10 cellular contexts compared by ENCODE assay signal in the genomic region with DNA sequence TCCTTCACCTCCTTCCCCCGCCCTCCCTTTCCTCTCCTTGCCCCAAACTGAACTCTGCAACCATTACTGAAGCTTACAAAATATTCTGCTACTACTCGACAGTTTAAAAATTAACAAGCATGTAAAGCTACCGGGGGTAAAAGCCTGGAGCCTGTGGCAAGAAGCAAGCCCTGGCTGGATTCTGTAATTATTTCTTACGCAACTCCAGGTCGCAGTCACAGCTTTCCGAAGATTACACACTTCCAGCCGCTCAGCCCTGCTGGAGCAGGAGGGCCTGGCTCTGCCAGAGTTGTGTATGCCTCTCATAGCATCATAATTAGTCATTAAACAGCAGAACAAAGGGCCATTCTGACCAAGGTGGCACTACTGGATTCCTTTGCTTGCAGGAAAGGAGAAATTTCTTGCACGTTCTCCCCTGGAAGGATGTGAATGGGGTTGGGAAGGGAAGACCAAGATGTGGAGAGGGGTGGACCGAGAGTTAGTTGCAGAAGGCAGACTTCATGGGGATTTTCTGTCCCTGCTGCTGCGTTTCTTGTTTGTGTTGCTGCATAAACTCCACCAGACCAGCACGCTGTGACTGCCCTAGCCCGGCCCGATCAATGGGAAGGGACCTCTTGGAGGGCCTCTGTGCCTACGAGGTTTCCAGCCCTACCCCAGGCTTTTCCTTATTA. TPM values are rescaled to one million over a fixed set of nuclear protein-coding genes. Genes with fewer than 3 reads are reported as not detected.
DNase-seq lines count a peak whose midpoint lies in the region; ATAC-seq, FAIRE-seq and TF ChIP-seq lines count a peak whose summit lies in the region.
"Had no signal": no experiment of that assay in that cellular context is flagged by ENCODE, and none has a peak within 500 bp of the region (broad histone marks: within the 10 kb centered on the region; RNA-seq: fewer than 3 reads in every experiment).

No MANE protein-coding gene starts in this region.

- H3K4me1 Mint-ChIP-seq in stimulated activated effector memory CD8-positive, alpha-beta T cell treated with anti-CD3 and anti-CD28 coated beads, Interleukin-12 subunit alpha, Interleukin-12 subunit beta, amount 100 ng/mL, for 72 hours, result no peaks in the 10 kb centered on the region

- BruUV-seq in K562 (replicated peaks; lab: Mats Ljungman, UMichigan) (no TSS peak), HepG2 (replicated peaks; lab: Mats Ljungman, UMichigan) (TSS peak; percentile 83)

- H3K4me3 ChIP-seq in A549 (no peak overlapping the region), HUES6 (ENCODE audit: low read depth, low read length) (no peak overlapping the region), K562 (no peak overlapping the region), HepG2 (replicated peaks in 1 of 3; ENCODE audit: insufficient read depth in 1 of 3, low read depth in 2 of 3, low read length in 3 of 3) (peak overlapping the region; percentile 20 to 65 (median 31))

- POLR2A ChIA-PET in A549 (lab: Yijun Ruan, JAX) (interaction anchor here (1.3 to 1.9 kb wide), 3 partner anchors 10 to 23 kb away, joined by 8 to 10 read pairs (median 8); a partner anchor contains a TSS), K562 (lab: Yijun Ruan, JAX) (no interaction called here), HepG2 (lab: Yijun Ruan, JAX) (interaction anchor here (0.7 to 7.3 kb wide), 20 partner anchors 9 to 499 kb away, joined by 3 to 284 read pairs (median 8); a partner anchor contains a TSS)

- H3K27me3 ChIP-seq in HUES6 (ENCODE audit: control insufficient read depth, insufficient read depth, low read length), result no peaks in the 10 kb centered on the region
- peaks cover 0 to 5% of the 10 kb centered on the region in 2 experiments; a peak in 2 of 5 replicates for H3K27me3 ChIP-seq in K562 (ENCODE audit: control insufficient read depth in 2 of 2, insufficient read depth in 2 of 2, low read length in 2 of 2)
- H3K27me3 ChIP-seq in HepG2 (ENCODE audit: control insufficient read depth in 1 of 2, insufficient read depth in 2 of 2, low read length in 2 of 2), result peaks cover 0 to 10% of the 10 kb centered on the region in 2 experiments; a peak in 1 of 5 replicates

- TF ChIP-seq CTCF in A549 (IDR thresholded peaks at IDR 0.05) (no peak), K562 (IDR thresholded peaks at IDR 0.05 in 2 of 3, conservative IDR thresholded peaks at IDR 0.05 in 1 of 3; ENCODE audit: insufficient read depth in 2 of 3, low read depth in 1 of 3, low read length in 3 of 3) (no peak), HepG2 (CRISPR knock-in tag; IDR thresholded peaks at IDR 0.05) (peak; percentile 41)

- TF ChIP-seq POLR2A in A549 (IDR thresholded peaks at IDR 0.05; ENCODE audit: low read length) (no peak), K562 (conservative IDR thresholded peaks at IDR 0.05) (no peak), HepG2 (IDR thresholded peaks at IDR 0.05; ENCODE audit: insufficient read depth in 1 of 2, low read depth in 2 of 2, low read length in 2 of 2) (peak in 1 of 2 experiments; percentile 52; a peak in 3 of 4 replicates)

- FAIRE-seq in A549 (lab: Jason Lieb, UNC), result no peak
- FAIRE-seq in K562 (lab: Jason Lieb, UNC), result no peak
- peak; percentile 95 for FAIRE-seq in HepG2 (lab: Jason Lieb, UNC)

- H3K36me3 ChIP-seq in HUES6 (ENCODE audit: control insufficient read depth, insufficient read depth, low read length) (no peaks in the 10 kb centered on the region), K562 (ENCODE audit: control insufficient read depth, insufficient read depth, low read length) (no peaks in the 10 kb centered on the region), HepG2 (replicated peaks in 1 of 2; ENCODE audit: control insufficient read depth in 1 of 2, insufficient read depth in 2 of 2, low read length in 2 of 2) (no peaks in the 10 kb centered on the region)

- TF ChIP-seq EP300 in A549 (IDR thresholded peaks at IDR 0.05) (peak; percentile 74 to 76; a peak in 3 of 5 replicates), K562 (IDR thresholded peaks at IDR 0.05; ENCODE audit: low read length) (no peak), HepG2 (IDR thresholded peaks at IDR 0.05; ENCODE audit: low read depth in 2 of 2, low read length in 2 of 2) (peak; percentile 89 to 93), HepG2 (CRISPR knock-in tag; IDR thresholded peaks at IDR 0.05; ENCODE audit: borderline replicate concordance) (peak; percentile 87)

- H3K27ac ChIP-seq in A549 (peak overlapping the region; percentile 73 to 85), HUES6 (ENCODE audit: low read depth, low read length) (no peak overlapping the region; the same call in 1 of the 2 replicates), K562 (ENCODE audit: extremely low read depth, low read depth, low read length) (no peak overlapping the region), HepG2 (ENCODE audit: extremely low read length, insufficient read depth, low read length) (peak overlapping the region; percentile 73)
- H3K27ac ChIP-seq: C4-2B had no signal

- H4K20me1 ChIP-seq in K562 (replicated peaks; ENCODE audit: control insufficient read depth, insufficient read depth, low read length) (no peaks in the 10 kb centered on the region), HepG2 (ENCODE audit: insufficient read depth, low read length) (no peaks in the 10 kb centered on the region)

- ATAC-seq in A549, result peak; percentile 89 to 95
- no peak for ATAC-seq in K562
- peak; percentile 93 for ATAC-seq in HepG2
- ATAC-seq in stimulated activated effector memory CD8-positive, alpha-beta T cell treated with anti-CD3 and anti-CD28 coated beads, Interleukin-12 subunit alpha, Interleukin-12 subunit beta, amount 100 ng/mL, for 72 hours, result no peak
- no peak for ATAC-seq in HG03469 (IDR thresholded peaks at IDR 0.05; ENCODE audit: unreplicated experiment)
- ATAC-seq in GM21619 (IDR thresholded peaks at IDR 0.05; ENCODE audit: unreplicated experiment), result no peak

- no peaks in the 10 kb centered on the region for H3K9me1 ChIP-seq in K562 (ENCODE audit: control insufficient read depth, insufficient read depth, low read length)

- no peak overlapping the region for H3K4me3 Mint-ChIP-seq in stimulated activated effector memory CD8-positive, alpha-beta T cell treated with anti-CD3 and anti-CD28 coated beads, Interleukin-12 subunit alpha, Interleukin-12 subunit beta, amount 100 ng/mL, for 72 hours

- H3K4me2 ChIP-seq in A549, result peak overlapping the region; percentile 81
- no peak overlapping the region for H3K4me2 ChIP-seq in K562 (ENCODE audit: insufficient read depth, low read length)
- peak overlapping the region; percentile 88 for H3K4me2 ChIP-seq in HepG2 (ENCODE audit: low read depth, low read length)

- WGBS in A549 (ENCODE audit: missing lambda C conversion rate), result 7% methylated on average over 14 of the region's 14 CpGs
- WGBS in K562 (ENCODE audit: insufficient coverage, low coverage, missing lambda C conversion rate), result 2% methylated on average over 14 of the region's 14 CpGs
- WGBS in HepG2 (ENCODE audit: low lambda C conversion rate), result under 1% methylated on average over 14 of the region's 14 CpGs

- H2AFZ ChIP-seq in K562 (ENCODE audit: low read depth, low read length) (no peak overlapping the region), HepG2 (ENCODE audit: low read length) (peak overlapping the region; percentile 43)

- peak overlapping the region; percentile 11 for H3K9ac ChIP-seq in HUES6 (ENCODE audit: low read length)
- no peak overlapping the region for H3K9ac ChIP-seq in K562 (ENCODE audit: insufficient read depth in 1 of 2, low read depth in 2 of 2, low read length in 2 of 2)
- H3K9ac ChIP-seq in HepG2 (ENCODE audit: insufficient read depth, low read depth, low read length), result peak overlapping the region; percentile 61

- intact Hi-C loops in K562 (cut with micrococcal nuclease), result no loop called here
- intact Hi-C loops in HepG2 (cut with micrococcal nuclease; ENCODE audit: unreplicated experiment), result loop anchor here (1.0 kb wide), 8 partner anchors 10 to 613 kb away; no protein-coding TSS in a partner anchor

- DNase-seq in A549 (ENCODE audit: low read depth in 1 of 2, low spot score in 1 of 2) (peak in 1 of 2 experiments; percentile 77), K562 (ENCODE audit: extremely low read depth in 1 of 4, low spot score in 3 of 4) (no peak), HepG2 (ENCODE audit: low spot score) (peak; percentile 98)
- DNase-seq in activated T-cell treated with anti-CD3 and anti-CD28 coated beads, Interleukin-2, amount 50 U/mL, for 48 hours, result no peak
- DNase-seq in stimulated activated effector memory CD8-positive, alpha-beta T cell treated with anti-CD3 and anti-CD28 coated beads, Interleukin-12 subunit alpha, Interleukin-12 subunit beta, amount 100 ng/mL, for 72 hours (ENCODE audit: low spot score in 2 of 2), result no peak
- DNase-seq: NCI-H2107 had no signal

- CTCF ChIA-PET in A549 (lab: Yijun Ruan, JAX) (interaction anchor here (0.6 to 2.8 kb wide), 27 partner anchors 10 to 1016 kb away, joined by 3 to 32 read pairs (median 4); a partner anchor contains a TSS), K562 (lab: Yijun Ruan, JAX; ENCODE audit: low intra/inter-chr PET ratio) (no interaction called here), HepG2 (lab: Yijun Ruan, JAX; ENCODE audit: low intra/inter-chr PET ratio, low total read pairs) (interaction anchor here (1.0 to 2.8 kb wide), 8 partner anchors 20 to 614 kb away, joined by 3 to 33 read pairs (median 12); a partner anchor contains a TSS)

- H3K4me1 ChIP-seq in A549, result peaks cover 31% of the 10 kb centered on the region
- peaks cover 20% of the 10 kb centered on the region for H3K4me1 ChIP-seq in HUES6 (ENCODE audit: control insufficient read depth, insufficient read depth, low read length)
- no peaks in the 10 kb centered on the region for H3K4me1 ChIP-seq in K562 (replicated peaks in 1 of 2; ENCODE audit: control insufficient read depth in 2 of 2, insufficient read depth in 2 of 2, low read length in 2 of 2)
- peaks cover 48% of the 10 kb centered on the region for H3K4me1 ChIP-seq in HepG2 (ENCODE audit: insufficient read depth, low read length)

- in situ Hi-C loops in K562 (cut with MboI), result no loop called here
- in situ Hi-C loops in HepG2 (cut with HindIII; ENCODE audit: extremely low pct_ligation_motif_present, low pct_unique_long_range_greater_than_20kb), result loop anchor here (5.0 kb wide), 1 partner anchor 423 kb away; no protein-coding TSS in a partner anchor

- no peak overlapping the region for H3K27ac Mint-ChIP-seq in stimulated activated effector memory CD8-positive, alpha-beta T cell treated with anti-CD3 and anti-CD28 coated beads, Interleukin-12 subunit alpha, Interleukin-12 subunit beta, amount 100 ng/mL, for 72 hours

- H3K9me3 ChIP-seq in A549 (0 out of 3 replicates have a peak, but pooled peaks cover 3% of the 10 kb centered on the region), HUES6 (ENCODE audit: control insufficient read depth, insufficient read depth, low read depth, low read length) (peaks cover 8% of the 10 kb centered on the region; the same call in 1 of the 2 replicates), K562 (replicated peaks; ENCODE audit: control insufficient read depth, insufficient read depth, low read depth, low read length) (no peaks in the 10 kb centered on the region), HepG2 (ENCODE audit: low read length) (peaks cover 4% of the 10 kb centered on the region; the same call in 1 of the 2 replicates)

- TF ChIP-seq RAD21 in A549 (conservative IDR thresholded peaks at IDR 0.05 in 1 of 2, IDR thresholded peaks at IDR 0.05 in 1 of 2) (peak; percentile 5 to 55; a peak in 3 of 5 replicates), K562 (CRISPR knock-in tag; conservative IDR thresholded peaks at IDR 0.05 in 1 of 2, IDR thresholded peaks at IDR 0.05 in 1 of 2) (no peak), HepG2 (CRISPR knock-in tag; IDR thresholded peaks at IDR 0.05) (peak; percentile 52; the same call in 1 of the 2 replicates)

- H3K9me3 Mint-ChIP-seq in stimulated activated effector memory CD8-positive, alpha-beta T cell treated with anti-CD3 and anti-CD28 coated beads, Interleukin-12 subunit alpha, Interleukin-12 subunit beta, amount 100 ng/mL, for 72 hours, result peaks cover under 1% of the 10 kb centered on the region

- H3K79me2 ChIP-seq in K562 (ENCODE audit: control insufficient read depth, insufficient read depth, low read length) (no peaks in the 10 kb centered on the region), HepG2 (ENCODE audit: insufficient read depth, low read length) (no peaks in the 10 kb centered on the region)

- H3K36me3 Mint-ChIP-seq in stimulated activated effector memory CD8-positive, alpha-beta T cell treated with anti-CD3 and anti-CD28 coated beads, Interleukin-12 subunit alpha, Interleukin-12 subunit beta, amount 100 ng/mL, for 72 hours, result no peaks in the 10 kb centered on the region

RNA-seq across cellular contexts. Expression of a gene that starts 23.6 kb away (rescaled TPM):
- polyA plus RNA-seq in A549 (2011; rRNA removed) (2.1 and 3.5 TPM in 2 replicates), A549 (2017; fragmentation: RNase III; extraction: RNeasy Plus Mini Kit Qiagen cat#74134 plus additional on column Dnase treatment) (3.1 to 3.6 TPM (median 3.6 TPM) in 3 replicates), K562 (2011; rRNA removed) (not detected in 2 replicates), K562 (2014; fragmentation: Illumina TruSeq; extraction: Trizol) (not detected in 2 replicates), K562 (2014; fragmentation: Nextera tagmentation; extraction: Ambion mirVana) (not detected), K562 (2014; rRNA removed) (not detected in 2 replicates), HepG2 (2011; rRNA removed) (25.3 and 35.2 TPM in 2 replicates)
- polyA plus RNA-seq in A549 (2012; cell fraction: cytosol; rRNA removed), result 0.49 and 0.98 TPM in 2 replicates
- 0.77 and 0.79 TPM in 2 replicates for polyA plus RNA-seq in A549 (2012; cell fraction: nucleus; rRNA removed)
- polyA minus RNA-seq in A549 (2011; rRNA and poly(A)+ RNA removed), result 1.5 and 1.8 TPM in 2 replicates
- total RNA-seq in K562 (2011; cell fraction: chromatin; rRNA removed; ENCODE audit: low replicate concordance), result not detected in 2 replicates
- total RNA-seq in K562 (2011; cell fraction: nucleolus; rRNA removed), result not detected in 2 replicates
- total RNA-seq in K562 (2011; cell fraction: nucleoplasm; rRNA removed), result not detected in 2 replicates
- total RNA-seq in K562 (2014; rRNA removed) (not detected in 2 replicates), K562 (2014; rRNA removed; fragmentation: Illumina TruSeq; extraction: Trizol) (not detected in 2 replicates), K562 (2015; rRNA removed; fragmentation: Illumina TruSeq; extraction: Trizol) (not detected in 2 replicates), K562 (2021) (not detected in 2 replicates), HepG2 (2016; rRNA removed; fragmentation: Illumina TruSeq; extraction: Trizol) (39.2 and 39.8 TPM in 2 replicates)
- not detected in 2 replicates for polyA plus RNA-seq in K562 (2011; cell fraction: cytosol; rRNA removed)
- polyA plus RNA-seq in K562 (2011; cell fraction: nucleus; rRNA removed), result not detected in 2 replicates
- polyA plus RNA-seq in K562 (2012), result not detected in 2 replicates
- polyA minus RNA-seq in K562 (2011; rRNA and poly(A)+ RNA removed), result not detected in 2 replicates
- polyA minus RNA-seq in K562 (2011; cell fraction: cytosol; rRNA and poly(A)+ RNA removed), result 1.8 TPM in 1 of 2 replicates, not detected in the other
- polyA minus RNA-seq in K562 (2011; cell fraction: nucleus; rRNA and poly(A)+ RNA removed), result 0.13 TPM in 1 of 2 replicates, not detected in the other
- 15.7 and 16.9 TPM in 2 replicates for total RNA-seq in HepG2 (2016; cell fraction: cytosol; rRNA removed; fragmentation: Illumina TruSeq; extraction: Trizol; ENCODE audit: low read depth)
- total RNA-seq in HepG2 (2016; cell fraction: insoluble cytoplasmic fraction; rRNA removed; fragmentation: Illumina TruSeq; extraction: Trizol), result 33.8 and 40.6 TPM in 2 replicates
- total RNA-seq in HepG2 (2016; cell fraction: membrane; rRNA removed; fragmentation: Illumina TruSeq; extraction: Trizol), result 48.5 and 52.3 TPM in 2 replicates
- 33.3 and 37.9 TPM in 2 replicates for total RNA-seq in HepG2 (2016; cell fraction: nucleus; rRNA removed; fragmentation: Illumina TruSeq; extraction: Trizol)
- 23.3 and 28.0 TPM in 2 replicates for polyA plus RNA-seq in HepG2 (2011; cell fraction: cytosol; rRNA removed)
- polyA plus RNA-seq in HepG2 (2011; cell fraction: nucleus; rRNA removed), result 24.4 and 38.2 TPM in 2 replicates
- polyA plus RNA-seq in HepG2 (2012), result 29.4 and 33.5 TPM in 2 replicates
- polyA plus RNA-seq in HepG2 (2016; cell fraction: cytosol; fragmentation: Illumina TruSeq; extraction: Trizol; ENCODE audit: low read depth), result 14.0 and 20.5 TPM in 2 replicates
- polyA plus RNA-seq in HepG2 (2016; cell fraction: insoluble cytoplasmic fraction; fragmentation: Illumina TruSeq; extraction: Trizol; ENCODE audit: low read depth), result 80.2 and 86.7 TPM in 2 replicates
- 44.4 and 57.9 TPM in 2 replicates for polyA plus RNA-seq in HepG2 (2016; cell fraction: membrane; fragmentation: Illumina TruSeq; extraction: Trizol; ENCODE audit: low read depth)
- 69.2 and 74.9 TPM in 2 replicates for polyA plus RNA-seq in HepG2 (2016; cell fraction: nucleus; fragmentation: Illumina TruSeq; extraction: Trizol; ENCODE audit: insufficient read depth, low read depth)
- polyA minus RNA-seq in HepG2 (2011; rRNA and poly(A)+ RNA removed; ENCODE audit: low replicate concordance), result 8.1 and 73.3 TPM in 2 replicates
- polyA minus RNA-seq in HepG2 (2011; cell fraction: cytosol; rRNA and poly(A)+ RNA removed), result 46.4 and 59.0 TPM in 2 replicates
- 48.1 and 66.8 TPM in 2 replicates for polyA minus RNA-seq in HepG2 (2011; cell fraction: nucleus; rRNA and poly(A)+ RNA removed)

RNA-seq across cellular contexts. Expression of a gene that starts 53.9 kb away (rescaled TPM):
- polyA plus RNA-seq in A549 (2011; rRNA removed), result 6.6 and 8.3 TPM in 2 replicates
- polyA plus RNA-seq in A549 (2012; cell fraction: cytosol; rRNA removed), result 10.3 and 14.6 TPM in 2 replicates
- polyA plus RNA-seq in A549 (2012; cell fraction: nucleus; rRNA removed), result 7.1 and 10.1 TPM in 2 replicates
- 12.3 to 12.4 TPM (median 12.3 TPM) in 3 replicates for polyA plus RNA-seq in A549 (2017; fragmentation: RNase III; extraction: RNeasy Plus Mini Kit Qiagen cat#74134 plus additional on column Dnase treatment)
- polyA minus RNA-seq in A549 (2011; rRNA and poly(A)+ RNA removed), result 5.3 and 6.5 TPM in 2 replicates
- not detected in 2 replicates for total RNA-seq in K562 (2011; cell fraction: chromatin; rRNA removed; ENCODE audit: low replicate concordance)
- total RNA-seq in K562 (2011; cell fraction: nucleolus; rRNA removed), result not detected in 2 replicates
- total RNA-seq in K562 (2011; cell fraction: nucleoplasm; rRNA removed), result not detected in 2 replicates
- total RNA-seq in K562 (2014; rRNA removed), result not detected in 2 replicates
- not detected in 2 replicates for total RNA-seq in K562 (2014; rRNA removed; fragmentation: Illumina TruSeq; extraction: Trizol)
- total RNA-seq in K562 (2015; rRNA removed; fragmentation: Illumina TruSeq; extraction: Trizol), result not detected in 2 replicates
- not detected in 2 replicates for total RNA-seq in K562 (2021)
- not detected in 2 replicates for polyA plus RNA-seq in K562 (2011; rRNA removed)
- polyA plus RNA-seq in K562 (2011; cell fraction: cytosol; rRNA removed), result not detected in 2 replicates
- polyA plus RNA-seq in K562 (2011; cell fraction: nucleus; rRNA removed), result not detected in 2 replicates
- not detected in 2 replicates for polyA plus RNA-seq in K562 (2012)
- polyA plus RNA-seq in K562 (2014; fragmentation: Illumina TruSeq; extraction: Trizol), result not detected in 2 replicates
- not detected for polyA plus RNA-seq in K562 (2014; fragmentation: Nextera tagmentation; extraction: Ambion mirVana)
- polyA plus RNA-seq in K562 (2014; rRNA removed), result not detected in 2 replicates
- polyA minus RNA-seq in K562 (2011; rRNA and poly(A)+ RNA removed), result not detected in 2 replicates
- polyA minus RNA-seq in K562 (2011; cell fraction: cytosol; rRNA and poly(A)+ RNA removed), result not detected in 2 replicates
- polyA minus RNA-seq in K562 (2011; cell fraction: nucleus; rRNA and poly(A)+ RNA removed), result not detected in 2 replicates
- not detected in 2 replicates for total RNA-seq in HepG2 (2016; rRNA removed; fragmentation: Illumina TruSeq; extraction: Trizol)
- not detected in 2 replicates for total RNA-seq in HepG2 (2016; cell fraction: cytosol; rRNA removed; fragmentation: Illumina TruSeq; extraction: Trizol; ENCODE audit: low read depth)
- total RNA-seq in HepG2 (2016; cell fraction: insoluble cytoplasmic fraction; rRNA removed; fragmentation: Illumina TruSeq; extraction: Trizol), result not detected in 2 replicates
- total RNA-seq in HepG2 (2016; cell fraction: membrane; rRNA removed; fragmentation: Illumina TruSeq; extraction: Trizol), result not detected in 2 replicates
- not detected in 2 replicates for total RNA-seq in HepG2 (2016; cell fraction: nucleus; rRNA removed; fragmentation: Illumina TruSeq; extraction: Trizol)
- polyA plus RNA-seq in HepG2 (2011; rRNA removed), result not detected in 2 replicates
- polyA plus RNA-seq in HepG2 (2011; cell fraction: cytosol; rRNA removed), result 0.03 TPM in 2 replicates
- not detected in 2 replicates for polyA plus RNA-seq in HepG2 (2011; cell fraction: nucleus; rRNA removed)
- polyA plus RNA-seq in HepG2 (2012), result not detected in 2 replicates
- not detected in 2 replicates for polyA plus RNA-seq in HepG2 (2016; cell fraction: cytosol; fragmentation: Illumina TruSeq; extraction: Trizol; ENCODE audit: low read depth)
- not detected in 2 replicates for polyA plus RNA-seq in HepG2 (2016; cell fraction: insoluble cytoplasmic fraction; fragmentation: Illumina TruSeq; extraction: Trizol; ENCODE audit: low read depth)
- not detected in 2 replicates for polyA plus RNA-seq in HepG2 (2016; cell fraction: membrane; fragmentation: Illumina TruSeq; extraction: Trizol; ENCODE audit: low read depth)
- polyA plus RNA-seq in HepG2 (2016; cell fraction: nucleus; fragmentation: Illumina TruSeq; extraction: Trizol; ENCODE audit: insufficient read depth, low read depth), result not detected in 2 replicates
- 33.4 TPM in 1 of 2 replicates, not detected in the other for polyA minus RNA-seq in HepG2 (2011; rRNA and poly(A)+ RNA removed; ENCODE audit: low replicate concordance)
- polyA minus RNA-seq in HepG2 (2011; cell fraction: cytosol; rRNA and poly(A)+ RNA removed), result 0.26 and 0.30 TPM in 2 replicates
- 0.13 TPM in 1 of 2 replicates, not detected in the other for polyA minus RNA-seq in HepG2 (2011; cell fraction: nucleus; rRNA and poly(A)+ RNA removed)

Comparison
In these comparisons a context has a peak if more than half of its experiments do, and no peak if none do; other contexts are left out.
1. ATAC-seq: peak in A549 (2 of 2) and HepG2 (single experiment); none in K562 (single experiment), stimulated activated effector memory CD8-positive, alpha-beta T cell treated with anti-CD3 and anti-CD28 coated beads, Interleukin-12 subunit alpha, Interleukin-12 subunit beta, amount 100 ng/mL, for 72 hours (single experiment), HG03469 (single experiment) and GM21619 (single experiment).
2. H3K27ac ChIP-seq: peak in A549 (2 of 2) and HepG2 (single experiment); none in HUES6 (single experiment) and K562 (single experiment).
3. H3K4me3 ChIP-seq: peak in HepG2 (3 of 3); none in A549 (single experiment), HUES6 (single experiment) and K562 (single experiment).
4. H3K9ac ChIP-seq: peak in HUES6 (single experiment) and HepG2 (single experiment); none in K562 (0 of 2).
5. RNA of a gene that starts 53.9 kb away (polyA plus RNA-seq): 6.6 to 14.6 TPM in A549; 0.03 TPM in HepG2 and not detected in K562; every median in the first group is over 4 times any median in the second.